ENCODE assay signal across 1 cellular context in the genomic region with DNA sequence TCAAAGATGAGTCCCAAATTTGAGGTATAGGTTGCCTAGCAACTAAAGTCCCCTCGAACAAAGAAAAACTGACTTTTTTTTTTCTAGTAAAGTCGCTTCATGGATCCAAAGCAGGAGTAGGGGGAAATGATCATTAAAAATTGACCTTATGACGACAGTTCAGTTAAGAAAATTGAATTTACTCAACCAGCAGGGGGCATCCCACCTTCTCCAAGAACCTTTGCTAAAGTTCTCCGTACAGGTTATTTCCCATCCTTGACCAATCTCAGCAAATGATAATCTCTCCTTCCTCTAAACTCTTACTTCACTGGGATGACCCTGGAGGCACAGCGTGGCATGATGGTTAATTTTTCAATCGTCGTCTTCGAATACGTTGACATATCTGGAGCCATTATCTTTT.
TF ChIP-seq lines count a peak whose summit lies in the region.

No MANE protein-coding gene starts in this region.

TF ChIP-seq in HepG2, 621 proteins besides CTCF, POLR2A, EP300 and RAD21 (continued from another document):
- TF ChIP-seq, protein P1, sequence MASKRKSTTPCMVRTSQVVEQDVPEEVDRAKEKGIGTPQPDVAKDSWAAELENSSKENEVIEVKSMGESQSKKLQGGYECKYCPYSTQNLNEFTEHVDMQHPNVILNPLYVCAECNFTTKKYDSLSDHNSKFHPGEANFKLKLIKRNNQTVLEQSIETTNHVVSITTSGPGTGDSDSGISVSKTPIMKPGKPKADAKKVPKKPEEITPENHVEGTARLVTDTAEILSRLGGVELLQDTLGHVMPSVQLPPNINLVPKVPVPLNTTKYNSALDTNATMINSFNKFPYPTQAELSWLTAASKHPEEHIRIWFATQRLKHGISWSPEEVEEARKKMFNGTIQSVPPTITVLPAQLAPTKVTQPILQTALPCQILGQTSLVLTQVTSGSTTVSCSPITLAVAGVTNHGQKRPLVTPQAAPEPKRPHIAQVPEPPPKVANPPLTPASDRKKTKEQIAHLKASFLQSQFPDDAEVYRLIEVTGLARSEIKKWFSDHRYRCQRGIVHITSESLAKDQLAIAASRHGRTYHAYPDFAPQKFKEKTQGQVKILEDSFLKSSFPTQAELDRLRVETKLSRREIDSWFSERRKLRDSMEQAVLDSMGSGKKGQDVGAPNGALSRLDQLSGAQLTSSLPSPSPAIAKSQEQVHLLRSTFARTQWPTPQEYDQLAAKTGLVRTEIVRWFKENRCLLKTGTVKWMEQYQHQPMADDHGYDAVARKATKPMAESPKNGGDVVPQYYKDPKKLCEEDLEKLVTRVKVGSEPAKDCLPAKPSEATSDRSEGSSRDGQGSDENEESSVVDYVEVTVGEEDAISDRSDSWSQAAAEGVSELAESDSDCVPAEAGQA (IDR thresholded peaks at IDR 0.05; ENCODE audit: low read depth): no peak
- TF ChIP-seq, protein P1 (CRISPR knock-in tag; IDR thresholded peaks at IDR 0.05; ENCODE audit: borderline replicate concordance): no peak
